8 cellular contexts compared by ENCODE assay signal in genomic region chr12:32895688-32896437, GRCh38. TPM values are rescaled to one million over a fixed set of nuclear protein-coding genes. Genes with fewer than 3 reads are reported as not detected.
DNase-seq lines count a peak whose midpoint lies in the region; ATAC-seq and TF ChIP-seq lines count a peak whose summit lies in the region.

No MANE protein-coding gene starts in this region.

- H3K27me3 ChIP-seq in CD8-positive, alpha-beta T cell (ENCODE audit: insufficient read depth, low read length): peaks cover 4% of the 10 kb centered on the region
- no peaks in the 10 kb centered on the region for H3K27me3 ChIP-seq in KMS-11 (ENCODE audit: insufficient read depth, low read depth)
- peaks cover 15 to 41% of the 10 kb centered on the region in 2 experiments for H3K27me3 ChIP-seq in mesenchymal stem cell (ENCODE audit: control insufficient read depth in 1 of 2, insufficient read depth in 1 of 2, low read length in 2 of 2)

- peak overlapping the region; percentile 68 for H3K9ac ChIP-seq in KMS-11
- no peak overlapping the region for H3K9ac ChIP-seq in mesenchymal stem cell (ENCODE audit: low read length)

- peaks cover 52% of the 10 kb centered on the region for H3K27me3 Mint-ChIP-seq in CD8-positive, alpha-beta T cell (ENCODE audit: low read depth)
- H3K27me3 Mint-ChIP-seq in central memory CD8-positive, alpha-beta T cell: peaks cover 84% of the 10 kb centered on the region

- H3K79me1 ChIP-seq in mesenchymal stem cell (replicated peaks; ENCODE audit: low read length, poor library complexity, severe bottlenecking): no peaks in the 10 kb centered on the region

- no peak for TF ChIP-seq CTCF in CD8-positive, alpha-beta T cell (IDR thresholded peaks at IDR 0.05)
- TF ChIP-seq CTCF in KMS-11 (conservative IDR thresholded peaks at IDR 0.05; ENCODE audit: low read depth, low read length): 0 out of 2 replicates have a peak, but pooled peaks have one; percentile 22

- no peaks in the 10 kb centered on the region for H3K36me3 Mint-ChIP-seq in CD8-positive, alpha-beta T cell
- no peaks in the 10 kb centered on the region for H3K36me3 Mint-ChIP-seq in central memory CD8-positive, alpha-beta T cell (ENCODE audit: insufficient read depth)

- no peak overlapping the region for H2BK5ac ChIP-seq in mesenchymal stem cell (ENCODE audit: low read depth, low read length, poor library complexity, severe bottlenecking)

- DNase-seq in CD8-positive, alpha-beta T cell: no peak
- no peak for DNase-seq in central memory CD8-positive, alpha-beta T cell (ENCODE audit: low spot score in 2 of 2)
- peak; percentile 13 for DNase-seq in mesenchymal stem cell
- DNase-seq in cerebellum (ENCODE audit: low spot score): no peak
- DNase-seq in activated CD8-positive, alpha-beta memory T cell treated with anti-CD3 and anti-CD28 coated beads, Interleukin-2, amount 50 U/mL, for 48 hours: no peak

- no peak overlapping the region for H2AK5ac ChIP-seq in mesenchymal stem cell (ENCODE audit: low read length, severe bottlenecking)

- H3K18ac ChIP-seq in mesenchymal stem cell (ENCODE audit: low read depth in 1 of 2, low read length in 2 of 2): peak overlapping the region in 1 of 2 experiments; percentile 78

- H3K9me3 Mint-ChIP-seq in CD8-positive, alpha-beta T cell: no peaks in the 10 kb centered on the region
- H3K9me3 Mint-ChIP-seq in central memory CD8-positive, alpha-beta T cell: no peaks in the 10 kb centered on the region

- H4K8ac ChIP-seq in mesenchymal stem cell (ENCODE audit: low read length): no peak overlapping the region

- intact Hi-C loops in CD8-positive, alpha-beta T cell (cut with DNase I, micrococcal nuclease): no loop called here

- no peak overlapping the region for H3K27ac ChIP-seq in CD8-positive, alpha-beta T cell (ENCODE audit: low read depth, low read length)
- H3K27ac ChIP-seq in KMS-11 (peak overlapping the region; percentile 30; the same call in 1 of the 2 replicates), mesenchymal stem cell (ENCODE audit: low read length, poor library complexity, severe bottlenecking) (no peak overlapping the region), urinary bladder (ENCODE audit: low read depth) (no peak overlapping the region)

- peak overlapping the region in 1 of 2 experiments; percentile 13 for H3K4ac ChIP-seq in mesenchymal stem cell (ENCODE audit: low read depth in 1 of 2, low read length in 2 of 2)

- peak overlapping the region; percentile 97 for H3K4me2 ChIP-seq in KMS-11
- H3K4me2 ChIP-seq in mesenchymal stem cell (ENCODE audit: low read length, poor library complexity, severe bottlenecking): peak overlapping the region; percentile 98

- peak overlapping the region; percentile 47 for H2AFZ ChIP-seq in KMS-11 (ENCODE audit: low read depth)
- H2AFZ ChIP-seq in mesenchymal stem cell (ENCODE audit: low read depth, low read length): peak overlapping the region; percentile 58

- H2BK120ac ChIP-seq in mesenchymal stem cell (ENCODE audit: low read depth, low read length): no peak overlapping the region

- H3K23ac ChIP-seq in mesenchymal stem cell (ENCODE audit: low read length in 2 of 2): peak overlapping the region in 1 of 2 experiments; percentile 64

- H2BK12ac ChIP-seq in mesenchymal stem cell (ENCODE audit: low read length in 2 of 2): peak overlapping the region in 1 of 2 experiments; percentile 68

- no peak for ATAC-seq in CD8-positive, alpha-beta T cell
- no peak for ATAC-seq in central memory CD8-positive, alpha-beta T cell (replicated peaks; ENCODE audit: extremely low read depth, poor library complexity, severe bottlenecking)
- no peak for ATAC-seq in HG03108 (IDR thresholded peaks at IDR 0.05; ENCODE audit: unreplicated experiment)

- H3K14ac ChIP-seq in mesenchymal stem cell (ENCODE audit: low read length in 2 of 2): peak overlapping the region in 1 of 2 experiments; percentile 41

- peaks cover 16% of the 10 kb centered on the region for H3K4me1 Mint-ChIP-seq in CD8-positive, alpha-beta T cell (ENCODE audit: low read depth)
- H3K4me1 Mint-ChIP-seq in central memory CD8-positive, alpha-beta T cell: peaks cover 16% of the 10 kb centered on the region

- H3K4me3 ChIP-seq in CD8-positive, alpha-beta T cell (ENCODE audit: low read depth, low read length): peak overlapping the region; percentile 23
- H3K4me3 ChIP-seq in KMS-11 (IDR thresholded peaks at IDR 0.05; ENCODE audit: insufficient read depth, low read depth, low read length) (no peak overlapping the region), mesenchymal stem cell (ENCODE audit: insufficient read depth in 1 of 2, low read depth in 1 of 2, low read length in 2 of 2) (peak overlapping the region; percentile 33 to 85), urinary bladder (ENCODE audit: low read depth, low read length) (peak overlapping the region; percentile 65)

- peak overlapping the region; percentile 80 for H3K4me3 Mint-ChIP-seq in CD8-positive, alpha-beta T cell
- peak overlapping the region; percentile 72 for H3K4me3 Mint-ChIP-seq in central memory CD8-positive, alpha-beta T cell

- POLR2A ChIA-PET in CD8-positive, alpha-beta T cell (lab: Charles Lee): no interaction called here

- H3K27ac Mint-ChIP-seq in CD8-positive, alpha-beta T cell: no peak overlapping the region
- H3K27ac Mint-ChIP-seq in central memory CD8-positive, alpha-beta T cell (ENCODE audit: low read depth): no peak overlapping the region

- H4K20me1 ChIP-seq in KMS-11 (ENCODE audit: insufficient read depth): no peaks in the 10 kb centered on the region

- no peak overlapping the region for H2BK15ac ChIP-seq in mesenchymal stem cell (ENCODE audit: low read depth, poor library complexity, severe bottlenecking)

- no peak overlapping the region for H4K91ac ChIP-seq in mesenchymal stem cell (ENCODE audit: low read length)

- H3K9me3 ChIP-seq in CD8-positive, alpha-beta T cell (ENCODE audit: low read length): no peaks in the 10 kb centered on the region
- no peaks in the 10 kb centered on the region for H3K9me3 ChIP-seq in mesenchymal stem cell (ENCODE audit: control insufficient read depth, low read length)

- 5% methylated on average over 21 of the region's 29 CpGs for WGBS in mesenchymal stem cell
- 10% methylated on average over 29 of the region's 29 CpGs for WGBS in urinary bladder

- CTCF ChIA-PET in CD8-positive, alpha-beta T cell (lab: Charles Lee): no interaction called here

- peaks cover 52% of the 10 kb centered on the region for H3K79me2 ChIP-seq in KMS-11 (ENCODE audit: insufficient read depth, low read depth)

- H3K36me3 ChIP-seq in CD8-positive, alpha-beta T cell (ENCODE audit: insufficient read depth, low read length): no peaks in the 10 kb centered on the region
- no peaks in the 10 kb centered on the region for H3K36me3 ChIP-seq in KMS-11 (ENCODE audit: insufficient read depth)
- H3K36me3 ChIP-seq in mesenchymal stem cell (ENCODE audit: control insufficient read depth in 1 of 2, insufficient read depth in 2 of 2, low read depth in 1 of 2, low read length in 2 of 2): no peaks in the 10 kb centered on the region
- H3K36me3 ChIP-seq in urinary bladder (ENCODE audit: insufficient read depth): no peaks in the 10 kb centered on the region

- H3K4me1 ChIP-seq in CD8-positive, alpha-beta T cell (ENCODE audit: insufficient read depth, low read length): peaks cover 4% of the 10 kb centered on the region
- peaks cover 86% of the 10 kb centered on the region for H3K4me1 ChIP-seq in KMS-11 (ENCODE audit: low read depth, poor library complexity, severe bottlenecking)
- peaks cover 14% of the 10 kb centered on the region for H3K4me1 ChIP-seq in mesenchymal stem cell (ENCODE audit: control insufficient read depth, insufficient read depth, low read depth, low read length)
- no peaks in the 10 kb centered on the region for H3K4me1 ChIP-seq in urinary bladder (ENCODE audit: insufficient read depth)

RNA-seq across cellular contexts. Expression of gene PKP2, which starts 0.7 kb away (rescaled TPM):
- not detected for total RNA-seq in CD8-positive, alpha-beta T cell
- polyA plus RNA-seq in mesenchymal stem cell (2013, experiment 1 of 2): 3.8 TPM
- 3.8 TPM for polyA plus RNA-seq in mesenchymal stem cell (2013, experiment 2 of 2)
- total RNA-seq in urinary bladder: 9.7 TPM
- polyA plus RNA-seq in urinary bladder: 1.4 TPM
- total RNA-seq in cerebellum: 4.1 TPM
